18 cellular contexts compared by ENCODE assay signal in genomic region chr4:31236635-31237173, GRCh38.
DNase-seq lines count a peak whose midpoint lies in the region; ATAC-seq and TF ChIP-seq lines count a peak whose summit lies in the region.
"Had no signal": no experiment of that assay in that cellular context is flagged by ENCODE, and none has a peak within 500 bp of the region (broad histone marks: within the 10 kb centered on the region; RNA-seq: fewer than 3 reads in every experiment).

No MANE protein-coding gene starts in this region.

- ATAC-seq in heart left ventricle (peak in 3 of 4 donors; percentile 76 to 90 (median 84)), foreskin keratinocyte (peak; percentile 16), HG03442 (IDR thresholded peaks at IDR 0.05; ENCODE audit: unreplicated experiment) (no peak), SK-N-SH treated with all-trans-retinoic acid at 6 μM for 48 hours (no peak)
- ATAC-seq: CD8-positive, alpha-beta T cell; GM12878; Right ventricle myocardium inferior had no signal

- no peaks in the 10 kb centered on the region for H3K27me3 ChIP-seq in heart left ventricle
- H3K27me3 ChIP-seq in left ventricle myocardium inferior (ENCODE audit: low read depth): no peaks in the 10 kb centered on the region
- H3K27me3 ChIP-seq in foreskin keratinocyte: no peaks in the 10 kb centered on the region

- H3K4me3 ChIP-seq in heart left ventricle: no peak overlapping the region
- H3K4me3 ChIP-seq in left ventricle myocardium inferior: no peak overlapping the region
- H3K4me3 ChIP-seq in astrocyte of the spinal cord (ENCODE audit: low read depth, low read length): no peak overlapping the region
- H3K4me3 ChIP-seq: GM12878, GM23248 had no signal

- 49 to 54% (median 53%) methylated on average over 6 of the region's 6 CpGs for WGBS in heart left ventricle, 4 donors

- in situ Hi-C loops in astrocyte of the spinal cord (cut with HindIII; ENCODE audit: low sequenced_read_pairs): no loop called here

- no peaks in the 10 kb centered on the region for H3K36me3 ChIP-seq in heart left ventricle
- no peaks in the 10 kb centered on the region for H3K36me3 ChIP-seq in left ventricle myocardium inferior

- H3K4me1 ChIP-seq in heart left ventricle: no peaks in the 10 kb centered on the region
- H3K4me1 ChIP-seq in left ventricle myocardium inferior: peaks cover 3% of the 10 kb centered on the region
- peaks cover 8% of the 10 kb centered on the region for H3K4me1 ChIP-seq in foreskin keratinocyte

- DNase-seq in heart left ventricle: no peak
- DNase-seq in left ventricle myocardium inferior: no peak
- peak; percentile 33 for DNase-seq in astrocyte of the spinal cord (ENCODE audit: low read depth, low spot score)
- no peak for DNase-seq in foreskin keratinocyte
- no peak for DNase-seq in activated effector memory CD4-positive, alpha-beta T cell treated with anti-CD3 and anti-CD28 coated beads, Interleukin-2, amount 50 U/mL, for 16 hours
- DNase-seq in C1 segment of cervical spinal cord (lab: John Stamatoyannopoulos, UW): no peak
- DNase-seq: CD8-positive, alpha-beta T cell; DMS53; EL; GM23248; MM.1S; NCI-H2081 treated with DMSO at 0.1 percent for 48 hours; NK-92 treated with Interleukin-12 subunit alpha and Interleukin-12 subunit beta, amount 100 ng/mL, for 24 hours had no signal

- H3K27ac ChIP-seq in heart left ventricle: no peak overlapping the region
- H3K27ac ChIP-seq in left ventricle myocardium inferior (replicated peaks): no peak overlapping the region
- no peak overlapping the region for H3K27ac ChIP-seq in foreskin keratinocyte
- H3K27ac ChIP-seq: 22Rv1, GM23248 had no signal

- intact Hi-C loops in heart left ventricle (cut with DNase I) (no loop called here), left ventricle myocardium inferior (cut with micrococcal nuclease) (no loop called here)

- TF ChIP-seq POLR2A in heart left ventricle (IDR thresholded peaks at IDR 0.05): no peak

- no peak for TF ChIP-seq CTCF in heart left ventricle (IDR thresholded peaks at IDR 0.05)
- no peak for TF ChIP-seq CTCF in left ventricle myocardium inferior (IDR thresholded peaks at IDR 0.05; ENCODE audit: borderline replicate concordance)
- TF ChIP-seq CTCF in astrocyte of the spinal cord (IDR thresholded peaks at IDR 0.05; ENCODE audit: low read depth, low read length): no peak
- no peak for TF ChIP-seq CTCF in foreskin keratinocyte (conservative IDR thresholded peaks at IDR 0.05)

- H3K9me3 ChIP-seq in heart left ventricle (peaks cover 0 to 14% (median 0%) of the 10 kb centered on the region in 12 donors), left ventricle myocardium inferior (replicated peaks) (peaks cover 20% of the 10 kb centered on the region)

TF ChIP-seq in SK-N-SH treated with all-trans-retinoic acid at 6 μM for 48 hours, 23 proteins besides CTCF, POLR2A, EP300 and RAD21:
- TF ChIP-seq TOX (CRISPR knock-in tag; IDR thresholded peaks at IDR 0.05; ENCODE audit: borderline replicate concordance): no peak
- TF ChIP-seq PATZ1 (CRISPR knock-in tag; IDR thresholded peaks at IDR 0.05; ENCODE audit: borderline replicate concordance): no peak
- TF ChIP-seq ZNF70 (CRISPR knock-in tag; IDR thresholded peaks at IDR 0.05): no peak
- TF ChIP-seq ARNTL (CRISPR knock-in tag; IDR thresholded peaks at IDR 0.05; ENCODE audit: borderline replicate concordance, low read depth): no peak
- TF ChIP-seq SNAI2 (CRISPR knock-in tag; IDR thresholded peaks at IDR 0.05): no peak
- TF ChIP-seq BACH2 (CRISPR knock-in tag; IDR thresholded peaks at IDR 0.05; ENCODE audit: borderline replicate concordance): no peak
- TF ChIP-seq GLIS3 (CRISPR knock-in tag; IDR thresholded peaks at IDR 0.05): no peak
- no peak for TF ChIP-seq ZFP30 (CRISPR knock-in tag; IDR thresholded peaks at IDR 0.05)
- TF ChIP-seq ESRRG (CRISPR knock-in tag; IDR thresholded peaks at IDR 0.05): no peak
- no peak for TF ChIP-seq TSHZ2 (CRISPR knock-in tag; IDR thresholded peaks at IDR 0.05)
- TF ChIP-seq PPARA (CRISPR knock-in tag; IDR thresholded peaks at IDR 0.05; ENCODE audit: borderline replicate concordance): no peak
- TF ChIP-seq ISL1 (CRISPR knock-in tag; IDR thresholded peaks at IDR 0.05): no peak
- no peak for TF ChIP-seq TCF4 (CRISPR knock-in tag; IDR thresholded peaks at IDR 0.05; ENCODE audit: borderline replicate concordance)

Comparison
In these comparisons a context has a peak if more than half of its experiments do, and no peak if none do; other contexts are left out.
1. ATAC-seq: peak in heart left ventricle (3 of 4) and foreskin keratinocyte (single experiment); none in HG03442 (single experiment) and SK-N-SH treated with all-trans-retinoic acid at 6 μM for 48 hours (single experiment).